Comparison of ENCODE assay signal across 32 cellular contexts in the genomic region with DNA sequence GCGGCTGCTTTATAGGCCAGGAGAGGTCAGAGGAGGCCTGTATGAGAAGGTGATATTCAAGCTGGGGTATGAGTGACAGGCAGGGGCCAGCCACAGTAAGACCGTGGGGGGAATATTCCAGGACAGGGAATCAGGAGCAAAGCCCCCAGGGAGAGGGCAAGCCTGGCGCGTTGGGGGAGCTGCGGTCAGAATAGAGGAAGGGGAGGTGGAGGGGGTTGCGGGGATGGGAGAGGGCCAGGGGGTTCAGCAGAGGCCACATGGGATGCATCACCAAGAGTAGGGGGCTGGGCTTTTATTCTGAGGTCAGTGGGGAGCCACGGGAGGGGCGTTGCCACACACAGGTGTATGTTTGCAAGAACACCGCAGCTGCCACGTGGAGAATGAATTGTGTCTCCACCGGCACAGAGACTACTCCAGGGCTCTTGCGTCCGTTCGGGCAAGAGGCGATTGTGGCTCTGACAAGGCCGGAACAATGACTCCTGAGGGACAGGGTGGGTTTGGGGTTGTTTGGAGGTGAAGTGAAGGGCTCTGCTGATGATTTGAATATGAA.
"Had no signal": no experiment of that assay in that cellular context is flagged by ENCODE, and none has a peak within 500 bp of the region (broad histone marks: within the 10 kb centered on the region; RNA-seq: fewer than 3 reads in every experiment).

No MANE protein-coding gene starts in this region.

- H3K27ac Mint-ChIP-seq: activated CD4-positive, alpha-beta memory T cell treated with anti-CD3 and anti-CD28 coated beads for 36 hours; activated CD4-positive, alpha-beta T cell treated with anti-CD3 and anti-CD28 coated beads for 36 hours; activated naive CD4-positive, alpha-beta T cell treated with anti-CD3 and anti-CD28 coated beads for 36 hours; activated naive CD8-positive, alpha-beta T cell treated with anti-CD3 and anti-CD28 coated beads, Interleukin-2, amount 50 U/mL, for 24 hours; activated T-helper 1 cell treated with anti-CD3 and anti-CD28 coated beads, Interleukin-12 subunit alpha, Interleukin-12 subunit beta, Interleukin-2, Interleukin-4 antibody, amounts not matched to agents 30 ng/mL and 10 ng/mL and 1 ng/mL, durations not matched to agents 14 hours and 24 hours and 36 hours; T-helper 2 cell treated with Interferon-gamma antibody and Interleukin-4, amounts not matched to agents 5 μg/mL and 100 μg/mL, for 36 hours had no signal

- H3K36me3 ChIP-seq: Peyer's patch, SJCRH30 had no signal

- DNase-seq: activated CD4-positive, alpha-beta memory T cell treated with anti-CD3 and anti-CD28 coated beads for 36 hours; activated CD4-positive, alpha-beta T cell treated with anti-CD3 and anti-CD28 coated beads for 36 hours; activated CD4-positive, alpha-beta T cell treated with anti-CD3 and anti-CD28 coated beads, Interleukin-2, amount 50 U/mL, for 1 hour; activated CD8-positive, alpha-beta memory T cell treated with anti-CD3 and anti-CD28 coated beads, Interleukin-2, amount 50 U/mL, for 4 hours; activated gamma-delta T cell treated with Interleukin-2 at 50 U/mL for 16 hours; activated naive CD4-positive, alpha-beta T cell treated with anti-CD3 and anti-CD28 coated beads for 36 hours; activated naive CD8-positive, alpha-beta T cell treated with anti-CD3 and anti-CD28 coated beads, Interleukin-2, amount 50 U/mL, for 24 hours; activated T-cell treated with anti-CD3 and anti-CD28 coated beads for 4 hours; activated T-cell treated with anti-CD3 and anti-CD28 coated beads, Interleukin-2, amount 50 U/mL, for 4 hours; anterior cingulate cortex; caudate nucleus; cerebellar nuclear complex; NCI-H1092 treated with DMSO at 0.1 percent for 48 hours; NCI-H1417 treated with DMSO at 0.1 percent for 48 hours; NCI-H187 treated with DMSO at 0.1 percent for 48 hours; NCI-H2081 treated with DMSO at 0.1 percent for 48 hours; NCI-H345; NCI-H526; NCI-H748 treated with DMSO at 0.1 percent for 48 hours; NK-92 treated with Interleukin-12 subunit alpha and Interleukin-12 subunit beta, amount 100 ng/mL, for 24 hours; PC-3; RPMI8226; SHP77; SJCRH30 had no signal

- H3K27me3 ChIP-seq: Peyer's patch had no signal

- H3K4me1 Mint-ChIP-seq: activated CD4-positive, alpha-beta T cell treated with anti-CD3 and anti-CD28 coated beads for 36 hours; activated naive CD8-positive, alpha-beta T cell treated with anti-CD3 and anti-CD28 coated beads, Interleukin-2, amount 50 U/mL, for 24 hours had no signal

- H3K9me3 Mint-ChIP-seq: activated CD4-positive, alpha-beta memory T cell treated with anti-CD3 and anti-CD28 coated beads for 36 hours; activated naive CD4-positive, alpha-beta T cell treated with anti-CD3 and anti-CD28 coated beads for 36 hours; activated naive CD8-positive, alpha-beta T cell treated with anti-CD3 and anti-CD28 coated beads, Interleukin-2, amount 50 U/mL, for 24 hours; activated T-helper 1 cell treated with anti-CD3 and anti-CD28 coated beads, Interleukin-12 subunit alpha, Interleukin-12 subunit beta, Interleukin-2, Interleukin-4 antibody, amounts not matched to agents 30 ng/mL and 10 ng/mL and 1 ng/mL, durations not matched to agents 14 hours and 24 hours and 36 hours; T-helper 2 cell treated with Interferon-gamma antibody and Interleukin-4, amounts not matched to agents 5 μg/mL and 100 μg/mL, for 36 hours had no signal

- H3K9me3 ChIP-seq: Peyer's patch, SJCRH30 had no signal

- ATAC-seq: activated CD4-positive, alpha-beta T cell treated with anti-CD3 and anti-CD28 coated beads for 36 hours; activated CD4-positive, CD25-positive, alpha-beta regulatory T cell treated with anti-CD3 and anti-CD28 coated beads, Interleukin-2, amount 50 U/mL, for 24 hours; activated naive CD8-positive, alpha-beta T cell treated with anti-CD3 and anti-CD28 coated beads, Interleukin-2, amount 50 U/mL, for 24 hours; activated T-cell treated with anti-CD3 and anti-CD28 coated beads, Interleukin-2, amount 50 U/mL, for 4 hours; PC-3; WTC11 had no signal

- H3K27me3 Mint-ChIP-seq: brain had no signal

- H3K36me3 Mint-ChIP-seq: activated CD4-positive, alpha-beta memory T cell treated with anti-CD3 and anti-CD28 coated beads for 36 hours; activated naive CD8-positive, alpha-beta T cell had no signal

- H3K4me1 ChIP-seq: SJCRH30 had no signal

- H3K27ac ChIP-seq: Peyer's patch, SJCRH30, SK-N-MC had no signal

- H3K4me3 ChIP-seq: Peyer's patch, SJCRH30, SK-N-MC had no signal

- H3K4me3 Mint-ChIP-seq: activated CD4-positive, alpha-beta memory T cell treated with anti-CD3 and anti-CD28 coated beads for 36 hours; activated CD4-positive, alpha-beta T cell treated with anti-CD3 and anti-CD28 coated beads for 36 hours; activated naive CD4-positive, alpha-beta T cell treated with anti-CD3 and anti-CD28 coated beads for 36 hours; activated naive CD8-positive, alpha-beta T cell; activated naive CD8-positive, alpha-beta T cell treated with anti-CD3 and anti-CD28 coated beads, Interleukin-2, amount 50 U/mL, for 24 hours; activated T-cell treated with anti-CD3 and anti-CD28 coated beads, Interleukin-2, amount 50 U/mL, for 4 hours; activated T-helper 1 cell treated with anti-CD3 and anti-CD28 coated beads, Interleukin-12 subunit alpha, Interleukin-12 subunit beta, Interleukin-2, Interleukin-4 antibody, amounts not matched to agents 30 ng/mL and 10 ng/mL and 1 ng/mL, durations not matched to agents 14 hours and 24 hours and 36 hours; brain; T-helper 2 cell treated with Interferon-gamma antibody and Interleukin-4, amounts not matched to agents 5 μg/mL and 100 μg/mL, for 36 hours; WTC11 had no signal
